10 cellular contexts compared by ENCODE assay signal in the genomic region with DNA sequence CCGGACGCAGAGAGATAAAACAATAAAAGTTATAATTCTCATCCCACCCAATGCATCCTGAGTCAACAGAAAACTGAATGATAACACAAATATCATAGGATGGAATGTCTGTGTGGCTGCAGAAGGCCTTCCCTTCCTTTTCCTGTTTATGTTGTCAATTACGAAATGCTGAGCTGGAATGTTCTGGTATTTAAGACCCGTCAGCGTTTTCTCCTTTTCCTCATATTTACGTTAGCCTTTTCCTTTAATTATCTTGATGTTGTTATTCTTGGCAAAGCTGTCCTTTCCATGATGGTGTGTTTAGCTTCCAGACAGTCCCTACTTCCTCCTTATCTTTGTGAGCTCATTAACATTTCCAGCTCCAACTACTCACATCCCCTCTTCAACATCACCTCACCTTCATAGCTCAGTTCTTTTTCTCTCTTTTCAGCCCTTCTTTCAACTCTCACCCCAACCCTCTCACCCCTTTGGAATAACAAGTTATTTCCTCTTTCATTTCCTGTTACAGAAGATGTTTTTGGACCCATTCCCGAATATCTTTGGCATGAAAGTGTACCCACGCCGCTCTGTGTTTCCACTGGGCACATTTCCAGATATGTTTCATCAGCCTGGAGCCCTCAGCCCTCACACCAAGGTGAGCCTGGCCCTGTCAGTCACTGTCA.
DNase-seq lines count a peak whose midpoint lies in the region; ATAC-seq, FAIRE-seq and TF ChIP-seq lines count a peak whose summit lies in the region.
"Had no signal": no experiment of that assay in that cellular context is flagged by ENCODE, and none has a peak within 500 bp of the region (broad histone marks: within the 10 kb centered on the region; RNA-seq: fewer than 3 reads in every experiment).

No MANE protein-coding gene starts in this region.

- H3K9me3 ChIP-seq in psoas muscle: no peaks in the 10 kb centered on the region
- H3K9me3 ChIP-seq: stomach had no signal

- H3K4me3 ChIP-seq in AG10803 (ENCODE audit: low read length) (no peak overlapping the region), bronchial epithelial cell (ENCODE audit: low read depth, low read length) (no peak overlapping the region), psoas muscle (no peak overlapping the region)
- H3K4me3 ChIP-seq: stomach had no signal

- peak; percentile 22 for DNase-seq in AG10803 (ENCODE audit: low read depth)
- DNase-seq in M059J (ENCODE audit: low read depth): peak; percentile 85
- DNase-seq in bronchial epithelial cell (ENCODE audit: low read depth): peak; percentile 84
- DNase-seq in lung microvascular endothelial cell (ENCODE audit: low read depth in 2 of 2): peak; percentile 98 to 100
- no peak for DNase-seq in psoas muscle
- no peak for DNase-seq in Ammon's horn (ENCODE audit: low spot score)
- DNase-seq in C1 segment of cervical spinal cord (lab: John Stamatoyannopoulos, UW): no peak
- no peak for DNase-seq in T-cell
- DNase-seq: activated CD8-positive, alpha-beta memory T cell treated with anti-CD3 and anti-CD28 coated beads, Interleukin-2, amount 50 U/mL, for 48 hours; stomach had no signal

- peaks cover 0 to 3% of the 10 kb centered on the region in 2 donors for H3K27me3 Mint-ChIP-seq in T-cell

- CTCF ChIA-PET in T-cell (lab: Charles Lee): no interaction called here

- H3K27ac ChIP-seq in psoas muscle: no peak overlapping the region

- no peak for FAIRE-seq in bronchial epithelial cell (lab: Jason Lieb, UNC)

- H3K36me3 ChIP-seq in bronchial epithelial cell (ENCODE audit: control insufficient read depth, insufficient read depth, low read length) (no peaks in the 10 kb centered on the region), psoas muscle (ENCODE audit: insufficient read depth in 1 of 2, low read depth in 1 of 2) (no peaks in the 10 kb centered on the region)
- H3K36me3 ChIP-seq: stomach had no signal

- no peak overlapping the region for H3K27ac Mint-ChIP-seq in T-cell

- H3K9me3 Mint-ChIP-seq in T-cell: peaks cover 0 to 13% (median 2%) of the 10 kb centered on the region in 3 donors

- H3K4me3 Mint-ChIP-seq in T-cell: no peak overlapping the region

- TF ChIP-seq CTCF in AG10803 (conservative IDR thresholded peaks at IDR 0.05; ENCODE audit: low read length): no peak
- no peak for TF ChIP-seq CTCF in bronchial epithelial cell (IDR thresholded peaks at IDR 0.05; ENCODE audit: insufficient read depth, low read length, severe bottlenecking)
- no peak for TF ChIP-seq CTCF in psoas muscle (IDR thresholded peaks at IDR 0.05)

- no peaks in the 10 kb centered on the region for H3K4me1 Mint-ChIP-seq in T-cell

- H3K36me3 Mint-ChIP-seq in T-cell: no peaks in the 10 kb centered on the region

- ATAC-seq in psoas muscle: no peak
- no peak for ATAC-seq in T-cell (replicated peaks in 1 of 4)

- no peaks in the 10 kb centered on the region for H3K4me1 ChIP-seq in psoas muscle
- H3K4me1 ChIP-seq: stomach had no signal

- POLR2A ChIA-PET in T-cell (lab: Charles Lee): no interaction called here

- H3K27me3 ChIP-seq in bronchial epithelial cell (ENCODE audit: control insufficient read depth, insufficient read depth, low read length) (no peaks in the 10 kb centered on the region), psoas muscle (ENCODE audit: insufficient read depth in 3 of 3, low read length in 2 of 3) (no peaks in the 10 kb centered on the region)
- H3K27me3 ChIP-seq: stomach had no signal

- intact Hi-C loops in psoas muscle (cut with DNase I): no loop called here

- 43 to 50% (median 49%) methylated on average over 9 of the region's 9 CpGs for WGBS in psoas muscle, 3 donors

Comparison
In these comparisons a context has a peak if more than half of its experiments do, and no peak if none do; other contexts are left out.
1. DNase-seq: peak in AG10803 (single experiment), M059J (single experiment), bronchial epithelial cell (single experiment) and lung microvascular endothelial cell (2 of 2); none in psoas muscle (0 of 2), Ammon's horn (single experiment), C1 segment of cervical spinal cord (0 of 14) and T-cell (0 of 34).